35 cellular contexts compared by ENCODE assay signal in genomic region chr19:45483033-45483432, GRCh38.
"Had no signal": no experiment of that assay in that cellular context is flagged by ENCODE, and none has a peak within 500 bp of the region (broad histone marks: within the 10 kb centered on the region; RNA-seq: fewer than 3 reads in every experiment).

No MANE protein-coding gene starts in this region.

- DNase-seq: Karpas-422, Kasumi-1, MG63, MM.1S, MV-4-11, NCI-H1048, NCI-H1092, NCI-H1092 treated with DMSO at 0.1 percent for 48 hours, NCI-H1105, NCI-H1105 treated with DMSO at 0.1 percent for 48 hours, NCI-H1417, NCI-H1417 treated with DMSO at 0.1 percent for 48 hours, NCI-H1436, NCI-H1436 treated with DMSO at 0.1 percent for 48 hours, NCI-H146, NCI-H1694, NCI-H1694 treated with DMSO at 0.1 percent for 48 hours, NCI-H187, NCI-H187 treated with DMSO at 0.1 percent for 48 hours, NCI-H1930, NCI-H2029, NCI-H2029 treated with DMSO at 0.1 percent for 48 hours, NCI-H2081, NCI-H2081 treated with DMSO at 0.1 percent for 48 hours, NCI-H2107, NCI-H2171, NCI-H2171 treated with DMSO at 0.1 percent for 48 hours, NCI-H2227 treated with DMSO at 0.1 percent for 48 hours, NCI-H226, NCI-H345, NCI-H446, NCI-H446 treated with DMSO at 0.1 percent for 48 hours, NCI-H510A, NCI-H510A treated with DMSO at 0.1 percent for 48 hours, NCI-H524 had no signal

- H3K4me3 ChIP-seq: MG63 had no signal

- H3K9me3 ChIP-seq: MG63 had no signal

- H3K36me3 ChIP-seq: MG63 had no signal
